Comparison of ENCODE assay signal across 8 cellular contexts in the genomic region with DNA sequence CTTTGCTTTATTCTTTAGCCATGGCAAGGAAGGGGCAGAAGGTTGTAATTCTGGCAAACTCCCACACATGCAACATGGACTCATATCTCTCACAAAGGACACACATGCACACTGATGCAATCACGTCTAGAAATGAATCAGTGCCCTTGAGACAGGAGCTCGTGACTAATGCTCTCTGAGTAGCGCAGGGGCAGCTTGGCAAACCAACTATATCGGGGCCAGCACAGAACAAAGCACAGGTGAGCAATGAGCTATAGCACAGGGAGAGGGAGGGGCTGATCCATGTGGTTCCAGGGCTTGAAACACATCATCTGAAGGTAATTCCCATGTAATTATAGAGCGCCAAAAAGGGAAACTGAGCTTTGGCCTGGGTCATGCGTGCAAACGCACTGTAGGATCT.
DNase-seq lines count a peak whose midpoint lies in the region; ATAC-seq and TF ChIP-seq lines count a peak whose summit lies in the region.

No MANE protein-coding gene starts in this region.

- no peak overlapping the region for H3K27ac ChIP-seq in fibroblast of lung (ENCODE audit: insufficient read depth, low read length)

- H3K9ac ChIP-seq in fibroblast of lung (ENCODE audit: insufficient read depth, low read length) = no peak overlapping the region

- H4K20me1 ChIP-seq in fibroblast of lung (ENCODE audit: control insufficient read depth, extremely low read depth, insufficient read depth, low read length) = no peaks in the 10 kb centered on the region

- DNase-seq in AG08395 (ENCODE audit: low spot score) (peak; percentile 64), T1000 (lab: John Stamatoyannopoulos, UW) (peak; percentile 13), fibroblast of lung (ENCODE audit: low read depth in 2 of 2) (peak; percentile 96 to 97), NCI-H2029 treated with DMSO at 0.1 percent for 48 hours (lab: John Stamatoyannopoulos, UW) (no peak), iPS-NIHi7 (ENCODE audit: extremely low spot score) (no peak)
- DNase-seq in stimulated activated CD8-positive, alpha-beta memory T cell treated with anti-CD3 and anti-CD28 coated beads, Interleukin-7, amount 100 ng/mL, for 48 hours (ENCODE audit: extremely low read depth in 1 of 2, low read depth in 1 of 2) = peak; percentile 29 to 81

- no peak overlapping the region for H2AFZ ChIP-seq in fibroblast of lung (ENCODE audit: low read length)

- TF ChIP-seq CTCF in fibroblast of lung (conservative IDR thresholded peaks at IDR 0.05 in 1 of 2, IDR thresholded peaks at IDR 0.05 in 1 of 2; ENCODE audit: low read depth in 1 of 2, low read length in 2 of 2) = no peak

- H3K79me2 ChIP-seq in fibroblast of lung (ENCODE audit: control insufficient read depth, insufficient read depth, low read length) = no peaks in the 10 kb centered on the region

- no peaks in the 10 kb centered on the region for H3K36me3 ChIP-seq in fibroblast of lung (ENCODE audit: control insufficient read depth, insufficient read depth, low read length)

- H3K4me2 ChIP-seq in fibroblast of lung (ENCODE audit: extremely low read depth, insufficient read depth, low read length) = no peak overlapping the region

- no peaks in the 10 kb centered on the region for H3K9me3 ChIP-seq in fibroblast of lung (ENCODE audit: control insufficient read depth, insufficient read depth, low read depth, low read length)

- H3K27me3 ChIP-seq in fibroblast of lung (ENCODE audit: control insufficient read depth, insufficient read depth, low read length) = no peaks in the 10 kb centered on the region

- no peak overlapping the region for H3K4me3 ChIP-seq in fibroblast of lung (replicated peaks in 1 of 4; ENCODE audit: control extremely low read depth in 1 of 4, insufficient read depth in 1 of 4, low read depth in 3 of 4, low read length in 4 of 4)

- ATAC-seq in GM18909 (IDR thresholded peaks at IDR 0.05; ENCODE audit: poor library complexity, unreplicated experiment) (peak; percentile 63), HG03095 (IDR thresholded peaks at IDR 0.05; ENCODE audit: unreplicated experiment) (peak; percentile 53)

- H3K4me1 ChIP-seq in fibroblast of lung (ENCODE audit: control insufficient read depth, extremely low read depth, insufficient read depth, low read length) = peaks cover 17% of the 10 kb centered on the region

Comparison
In these comparisons a context has a peak if more than half of its experiments do, and no peak if none do; other contexts are left out.
1. DNase-seq: peak in AG08395 (single experiment), T1000 (single experiment), fibroblast of lung (2 of 2) and stimulated activated CD8-positive, alpha-beta memory T cell treated with anti-CD3 and anti-CD28 coated beads, Interleukin-7, amount 100 ng/mL, for 48 hours (2 of 2); none in NCI-H2029 treated with DMSO at 0.1 percent for 48 hours (single experiment) and iPS-NIHi7 (single experiment).